Comparison of ENCODE assay signal across 32 cellular contexts in the genomic region with DNA sequence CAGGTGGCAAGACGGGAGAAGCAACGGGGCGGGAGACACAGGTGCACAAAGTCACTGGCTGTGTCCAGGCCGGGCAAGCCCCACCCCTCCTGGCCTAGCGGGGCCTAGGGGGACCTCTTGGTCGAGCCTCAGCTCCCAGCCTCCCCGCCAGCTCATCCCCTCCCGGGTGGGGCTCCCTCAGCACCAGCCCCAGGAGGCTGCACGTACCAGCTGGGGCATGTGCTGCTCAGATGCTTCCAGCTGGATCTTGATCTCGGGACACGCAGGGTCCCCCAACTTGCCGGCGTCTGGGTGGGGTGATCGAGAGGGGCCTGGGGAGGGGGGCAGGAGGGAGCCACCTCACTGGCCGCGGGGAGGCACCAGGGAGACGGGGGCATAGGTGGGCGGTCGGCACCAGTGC.
"Had no signal": no experiment of that assay in that cellular context is flagged by ENCODE, and none has a peak within 500 bp of the region (broad histone marks: within the 10 kb centered on the region; RNA-seq: fewer than 3 reads in every experiment).

No MANE protein-coding gene starts in this region.

- H3K27ac ChIP-seq: adrenal gland, body of pancreas, epithelial cell of prostate, esophagus squamous epithelium, gastroesophageal sphincter had no signal

- H3K9me3 ChIP-seq: adrenal gland, body of pancreas, esophagus squamous epithelium, gastroesophageal sphincter had no signal

- H3K36me3 ChIP-seq: adrenal gland, esophagus squamous epithelium, gastroesophageal sphincter had no signal

- FAIRE-seq: colon, endometrium, endothelial cell of umbilical vein, TTC549 had no signal

- H3K4me1 ChIP-seq: body of pancreas, gastroesophageal sphincter had no signal

- H3K4me3 ChIP-seq: adrenal gland, body of pancreas, esophagus squamous epithelium, gastroesophageal sphincter had no signal

- ATAC-seq: activated CD4-positive, alpha-beta T cell treated with anti-CD3 and anti-CD28 coated beads for 36 hours; activated naive CD8-positive, alpha-beta T cell treated with anti-CD3 and anti-CD28 coated beads, Interleukin-2, amount 50 U/mL, for 24 hours; activated T-helper 17 cell treated with anti-CD3 and anti-CD28 coated beads, Interleukin-2, amount 50 U/mL, for 72 hours; body of pancreas; effector memory CD8-positive, alpha-beta T cell; gastroesophageal sphincter had no signal

- DNase-seq: activated CD4-positive, alpha-beta memory T cell treated with anti-CD3 and anti-CD28 coated beads for 36 hours; activated CD4-positive, alpha-beta T cell treated with anti-CD3 and anti-CD28 coated beads for 36 hours; activated CD4-positive, alpha-beta T cell treated with anti-CD3 and anti-CD28 coated beads, Interleukin-2, amount 10 ng/mL, durations not matched to agents 24 days and 14 days; activated CD4-positive, CD25-positive, alpha-beta regulatory T cell; activated CD4-positive, CD25-positive, alpha-beta regulatory T cell treated with anti-CD3 and anti-CD28 coated beads, Interleukin-2, amount 50 U/mL, for 72 hours; activated CD8-positive, alpha-beta memory T cell treated with anti-CD3 and anti-CD28 coated beads, Interleukin-2, amount 50 U/mL, for 48 hours; activated effector memory CD4-positive, alpha-beta T cell treated with Interleukin-2 at 50 U/mL for 16 hours; activated gamma-delta T cell treated with Interleukin-2 at 50 U/mL for 16 hours; activated naive CD4-positive, alpha-beta T cell treated with anti-CD3 and anti-CD28 coated beads, Interleukin-2, amount 50 U/mL, for 16 hours; activated naive CD4-positive, alpha-beta T cell treated with Interleukin-2 at 50 U/mL for 16 hours; activated naive CD8-positive, alpha-beta T cell treated with anti-CD3 and anti-CD28 coated beads, Interleukin-2, amount 50 U/mL, for 24 hours; activated T-cell treated with anti-CD3 and anti-CD28 coated beads for 4 hours; activated T-cell treated with anti-CD3 and anti-CD28 coated beads, Interleukin-2, amount 50 U/mL, for 24 hours; adrenal gland; amygdala; aorta; body of pancreas; caudate nucleus; cortex of kidney; dermis blood vessel endothelial cell; effector CD4-positive, alpha-beta T cell; effector memory CD8-positive, alpha-beta T cell; esophagus squamous epithelium; foreskin melanocyte; T-helper 2 cell had no signal

- H3K27me3 ChIP-seq: adrenal gland, body of pancreas had no signal
